In the genomic region with DNA sequence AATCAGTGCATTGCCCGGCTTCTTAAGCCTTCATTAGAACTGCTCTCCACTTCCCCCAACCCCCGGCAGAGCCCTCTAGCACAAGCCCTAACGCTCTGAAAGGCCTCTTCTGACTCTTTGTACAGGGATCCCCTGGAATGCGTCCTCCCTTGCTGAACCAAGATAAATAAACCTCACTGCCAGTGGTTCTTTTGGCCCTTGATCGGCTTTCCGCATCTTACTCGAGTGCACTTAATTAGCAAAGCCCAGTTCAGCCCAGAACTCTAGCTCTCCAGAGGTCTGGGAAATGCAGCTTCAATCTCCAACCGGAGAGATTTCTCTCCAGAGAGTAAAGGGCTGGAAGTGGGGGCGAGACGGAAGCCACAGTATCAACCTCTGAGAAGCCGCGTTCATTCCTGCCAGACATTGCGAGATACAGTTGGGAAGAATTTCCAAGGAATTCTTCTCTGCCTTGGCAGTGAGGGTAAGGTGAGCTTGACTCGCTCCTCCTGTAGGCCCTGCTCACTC, we compare ENCODE assay signal across 12 cellular contexts. TPM values are rescaled to one million over a fixed set of nuclear protein-coding genes. Genes with fewer than 3 reads are reported as not detected.
DNase-seq lines count a peak whose midpoint lies in the region; ATAC-seq and TF ChIP-seq lines count a peak whose summit lies in the region.
"Had no signal": no experiment of that assay in that cellular context is flagged by ENCODE, and none has a peak within 500 bp of the region (broad histone marks: within the 10 kb centered on the region; RNA-seq: fewer than 3 reads in every experiment).

No MANE protein-coding gene starts in this region.

- H3K27me3 ChIP-seq in MG63 (no peaks in the 10 kb centered on the region), mesenchymal stem cell (ENCODE audit: control insufficient read depth in 1 of 2, insufficient read depth in 1 of 2, low read length in 2 of 2) (no peaks in the 10 kb centered on the region), testis (no peaks in the 10 kb centered on the region)

- no peak overlapping the region for H3K4ac ChIP-seq in mesenchymal stem cell (ENCODE audit: low read depth in 1 of 2, low read length in 2 of 2)

- H3K4me3 Mint-ChIP-seq in endothelial cell (ENCODE audit: unreplicated experiment), result peak overlapping the region; percentile 28
- H3K4me3 Mint-ChIP-seq: stimulated activated effector memory CD8-positive, alpha-beta T cell treated with anti-CD3 and anti-CD28 coated beads, Interleukin-12 subunit alpha, Interleukin-12 subunit beta, amount 100 ng/mL, for 72 hours had no signal

- no peak overlapping the region for H3K14ac ChIP-seq in mesenchymal stem cell (ENCODE audit: low read length in 2 of 2)

- no peak overlapping the region for H2AK5ac ChIP-seq in mesenchymal stem cell (ENCODE audit: low read length, severe bottlenecking)

- H3K36me3 Mint-ChIP-seq in endothelial cell (ENCODE audit: low read depth, unreplicated experiment), result no peaks in the 10 kb centered on the region
- H3K36me3 Mint-ChIP-seq: stimulated activated effector memory CD8-positive, alpha-beta T cell treated with anti-CD3 and anti-CD28 coated beads, Interleukin-12 subunit alpha, Interleukin-12 subunit beta, amount 100 ng/mL, for 72 hours had no signal

- no peak for ATAC-seq in HG02571 (IDR thresholded peaks at IDR 0.05; ENCODE audit: unreplicated experiment)
- ATAC-seq in GM19463 (IDR thresholded peaks at IDR 0.05; ENCODE audit: unreplicated experiment), result no peak
- ATAC-seq: stimulated activated effector memory CD8-positive, alpha-beta T cell treated with anti-CD3 and anti-CD28 coated beads, Interleukin-12 subunit alpha, Interleukin-12 subunit beta, amount 100 ng/mL, for 72 hours had no signal

- H3K9me3 Mint-ChIP-seq in endothelial cell (ENCODE audit: unreplicated experiment), result no peaks in the 10 kb centered on the region
- H3K9me3 Mint-ChIP-seq: stimulated activated effector memory CD8-positive, alpha-beta T cell treated with anti-CD3 and anti-CD28 coated beads, Interleukin-12 subunit alpha, Interleukin-12 subunit beta, amount 100 ng/mL, for 72 hours had no signal

- H3K18ac ChIP-seq in mesenchymal stem cell (ENCODE audit: low read depth in 1 of 2, low read length in 2 of 2), result no peak overlapping the region

- WGBS in mesenchymal stem cell, result 72% methylated on average over 14 of the region's 14 CpGs
- WGBS in testis, 2 donors, result 25 to 52% methylated on average over 14 of the region's 14 CpGs

- H3K4me2 ChIP-seq in mesenchymal stem cell (ENCODE audit: low read length, poor library complexity, severe bottlenecking), result no peak overlapping the region

- no peak overlapping the region for H2BK12ac ChIP-seq in mesenchymal stem cell (ENCODE audit: low read length in 2 of 2)

- TF ChIP-seq CTCF in endothelial cell (IDR thresholded peaks at IDR 0.05; ENCODE audit: unreplicated experiment), result no peak
- TF ChIP-seq CTCF in testis (IDR thresholded peaks at IDR 0.05), result no peak

- peak overlapping the region; percentile 34 for H2BK120ac ChIP-seq in mesenchymal stem cell (ENCODE audit: low read depth, low read length)

- no peak overlapping the region for H2AFZ ChIP-seq in mesenchymal stem cell (ENCODE audit: low read depth, low read length)

- H3K27me3 Mint-ChIP-seq in endothelial cell (ENCODE audit: unreplicated experiment), result peaks cover 6% of the 10 kb centered on the region

- no peaks in the 10 kb centered on the region for H3K4me1 Mint-ChIP-seq in endothelial cell (ENCODE audit: unreplicated experiment)
- H3K4me1 Mint-ChIP-seq: stimulated activated effector memory CD8-positive, alpha-beta T cell treated with anti-CD3 and anti-CD28 coated beads, Interleukin-12 subunit alpha, Interleukin-12 subunit beta, amount 100 ng/mL, for 72 hours had no signal

- H4K91ac ChIP-seq in mesenchymal stem cell (ENCODE audit: low read length), result no peak overlapping the region

- no peak overlapping the region for H3K23ac ChIP-seq in mesenchymal stem cell (ENCODE audit: low read length in 2 of 2)

- no peak for TF ChIP-seq POLR2A in testis (IDR thresholded peaks at IDR 0.05)

- H3K9ac ChIP-seq in mesenchymal stem cell (ENCODE audit: low read length), result peak overlapping the region; percentile 75

- H3K27ac Mint-ChIP-seq in endothelial cell (ENCODE audit: unreplicated experiment), result no peak overlapping the region
- H3K27ac Mint-ChIP-seq: stimulated activated effector memory CD8-positive, alpha-beta T cell treated with anti-CD3 and anti-CD28 coated beads, Interleukin-12 subunit alpha, Interleukin-12 subunit beta, amount 100 ng/mL, for 72 hours had no signal

- no peaks in the 10 kb centered on the region for H3K9me3 ChIP-seq in MG63
- H3K9me3 ChIP-seq in mesenchymal stem cell (ENCODE audit: control insufficient read depth, low read length), result no peaks in the 10 kb centered on the region
- no peaks in the 10 kb centered on the region for H3K9me3 ChIP-seq in testis

- H3K36me3 ChIP-seq in MG63 (no peaks in the 10 kb centered on the region), mesenchymal stem cell (ENCODE audit: control insufficient read depth in 1 of 2, insufficient read depth in 2 of 2, low read depth in 1 of 2, low read length in 2 of 2) (no peaks in the 10 kb centered on the region), testis (ENCODE audit: low read depth, missing control alignments) (no peaks in the 10 kb centered on the region)

- intact Hi-C loops in testis (cut with DNase I; ENCODE audit: low total_unique reads), result no loop called here

- H3K4me3 ChIP-seq in MG63, result no peak overlapping the region
- peak overlapping the region in 1 of 2 experiments; percentile 14 for H3K4me3 ChIP-seq in mesenchymal stem cell (ENCODE audit: insufficient read depth in 1 of 2, low read depth in 1 of 2, low read length in 2 of 2)
- no peak overlapping the region for H3K4me3 ChIP-seq in testis

- H3K4me1 ChIP-seq in mesenchymal stem cell (ENCODE audit: control insufficient read depth, insufficient read depth, low read depth, low read length) (no peaks in the 10 kb centered on the region), testis (peaks cover 7% of the 10 kb centered on the region)

- no peak overlapping the region for H2BK5ac ChIP-seq in mesenchymal stem cell (ENCODE audit: low read depth, low read length, poor library complexity, severe bottlenecking)

- no peak overlapping the region for H2BK15ac ChIP-seq in mesenchymal stem cell (ENCODE audit: low read depth, poor library complexity, severe bottlenecking)

- DNase-seq in MG63 (peak; percentile 53), endothelial cell (ENCODE audit: low spot score) (no peak), mesenchymal stem cell (no peak), testis (peak; percentile 67), NCI-H2107 (lab: John Stamatoyannopoulos, UW) (no peak), COLO829 (ENCODE audit: low spot score) (no peak)
- DNase-seq: NCI-H1048, small intestine had no signal

- no peak overlapping the region for H4K8ac ChIP-seq in mesenchymal stem cell (ENCODE audit: low read length)

- no peak overlapping the region for H3K27ac ChIP-seq in mesenchymal stem cell (ENCODE audit: low read length, poor library complexity, severe bottlenecking)
- no peak overlapping the region for H3K27ac ChIP-seq in testis

- H3K79me1 ChIP-seq in mesenchymal stem cell (replicated peaks; ENCODE audit: low read length, poor library complexity, severe bottlenecking), result no peaks in the 10 kb centered on the region

RNA-seq across cellular contexts. Expression of gene ZNF444, which starts 8.7 kb away (rescaled TPM):
- total RNA-seq in MG63 (2014; rRNA removed; shearing (Covaris generic); ENCODE audit: low replicate concordance), result 11.6 and 23.8 TPM in 2 replicates
- total RNA-seq in endothelial cell (ENCODE audit: unreplicated experiment) (40.8 TPM), testis (10 to 100 TPM; 59.2 to 62.6 TPM)
- 18.1 TPM for polyA plus RNA-seq in mesenchymal stem cell (2013, experiment 1 of 2)
- polyA plus RNA-seq in mesenchymal stem cell (2013, experiment 2 of 2), result 17.4 TPM
- 24.7 TPM for polyA plus RNA-seq in testis (ENCODE audit: insufficient read depth, low read depth, low replicate concordance)

RNA-seq across cellular contexts. Expression of gene ZNF787, which starts 11.3 kb away (rescaled TPM):
- 31.8 and 103 TPM in 2 replicates for total RNA-seq in MG63 (2014; rRNA removed; shearing (Covaris generic); ENCODE audit: low replicate concordance)
- 31.2 TPM for total RNA-seq in endothelial cell (ENCODE audit: unreplicated experiment)
- polyA plus RNA-seq in mesenchymal stem cell (2013, experiment 1 of 2), result 20.5 TPM
- 20.3 TPM for polyA plus RNA-seq in mesenchymal stem cell (2013, experiment 2 of 2)
- total RNA-seq in testis, result 10 to 100 TPM; 35.7 to 41.4 TPM
- 22.3 TPM for polyA plus RNA-seq in testis (ENCODE audit: insufficient read depth, low read depth, low replicate concordance)

RNA-seq across cellular contexts. Expression of gene GALP, which starts 43.4 kb away (rescaled TPM):
- total RNA-seq in MG63 (2014; rRNA removed; shearing (Covaris generic); ENCODE audit: low replicate concordance), result not detected in 2 replicates
- total RNA-seq in endothelial cell (ENCODE audit: unreplicated experiment) (not detected), testis (not detected)
- not detected for polyA plus RNA-seq in mesenchymal stem cell (2013, experiment 1 of 2)
- not detected for polyA plus RNA-seq in mesenchymal stem cell (2013, experiment 2 of 2)
- not detected for polyA plus RNA-seq in testis (ENCODE audit: insufficient read depth, low read depth, low replicate concordance)
- total RNA-seq: T-helper 2 cell treated with Interferon-gamma antibody and Interleukin-4, amounts not matched to agents 100 ng/mL and 5 ng/mL, for 36 hours had no signal
- polyA plus RNA-seq: small intestine had no signal

Comparison
In these comparisons a context has a peak if more than half of its experiments do, and no peak if none do; other contexts are left out.
1. DNase-seq: peak in MG63 (single experiment) and testis (single experiment); none in endothelial cell (single experiment), mesenchymal stem cell (single experiment), NCI-H2107 (single experiment) and COLO829 (single experiment).